ENCODE assay signal across 17 cellular contexts in the genomic region with DNA sequence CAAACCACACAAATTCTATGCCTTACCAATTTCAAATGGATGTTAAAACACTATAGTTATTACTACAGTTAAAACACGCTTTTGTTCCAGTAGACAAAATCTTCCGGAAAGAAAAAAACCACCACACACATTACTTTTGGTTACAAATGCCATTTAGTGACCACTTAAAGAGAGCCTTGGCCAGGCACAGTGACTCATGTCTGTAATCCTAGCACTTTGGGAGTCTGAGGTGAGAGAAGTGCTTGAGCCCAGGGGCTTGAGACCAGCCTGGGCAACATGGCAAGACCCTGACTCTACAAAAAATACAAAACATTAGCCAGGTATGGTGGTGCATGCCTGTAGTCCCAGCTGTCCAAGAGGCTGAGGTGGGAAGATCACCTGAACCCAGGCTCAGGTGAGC.
"Had no signal": no experiment of that assay in that cellular context is flagged by ENCODE, and none has a peak within 500 bp of the region (broad histone marks: within the 10 kb centered on the region; RNA-seq: fewer than 3 reads in every experiment).

No MANE protein-coding gene starts in this region.

- ATAC-seq: activated CD4-positive, alpha-beta T cell treated with anti-CD3 and anti-CD28 coated beads for 36 hours; activated T-cell treated with anti-CD3 and anti-CD28 coated beads, Interleukin-2, amount 50 U/mL, for 4 hours; psoas muscle; sciatic nerve had no signal

- DNase-seq: activated CD4-positive, alpha-beta memory T cell treated with anti-CD3 and anti-CD28 coated beads, Interleukin-2, amount 10 ng/mL, durations not matched to agents 7 days and 5 days; activated CD4-positive, alpha-beta T cell treated with anti-CD3 and anti-CD28 coated beads for 36 hours; activated gamma-delta T cell treated with Interleukin-2 at 50 U/mL for 16 hours; activated T-cell treated with anti-CD3 and anti-CD28 coated beads, Interleukin-2, amount 50 U/mL, for 4 hours; amniotic stem cell; brain microvascular endothelial cell; effector CD4-positive, alpha-beta T cell; esophagus squamous epithelium; foreskin fibroblast; nephron progenitor cell; psoas muscle; stimulated activated CD4-positive, alpha-beta T cell treated with anti-CD3 and anti-CD28 coated beads, Interleukin-12 subunit alpha, Interleukin-12 subunit beta, amount 100 ng/mL, for 4 hours; stimulated activated CD4-positive, alpha-beta T cell treated with anti-CD3 and anti-CD28 coated beads, Interleukin-2, amount 100 ng/mL, for 24 hours; stomach; testis; WERI-Rb-1 had no signal
